18 cellular contexts compared by ENCODE assay signal in the genomic region with DNA sequence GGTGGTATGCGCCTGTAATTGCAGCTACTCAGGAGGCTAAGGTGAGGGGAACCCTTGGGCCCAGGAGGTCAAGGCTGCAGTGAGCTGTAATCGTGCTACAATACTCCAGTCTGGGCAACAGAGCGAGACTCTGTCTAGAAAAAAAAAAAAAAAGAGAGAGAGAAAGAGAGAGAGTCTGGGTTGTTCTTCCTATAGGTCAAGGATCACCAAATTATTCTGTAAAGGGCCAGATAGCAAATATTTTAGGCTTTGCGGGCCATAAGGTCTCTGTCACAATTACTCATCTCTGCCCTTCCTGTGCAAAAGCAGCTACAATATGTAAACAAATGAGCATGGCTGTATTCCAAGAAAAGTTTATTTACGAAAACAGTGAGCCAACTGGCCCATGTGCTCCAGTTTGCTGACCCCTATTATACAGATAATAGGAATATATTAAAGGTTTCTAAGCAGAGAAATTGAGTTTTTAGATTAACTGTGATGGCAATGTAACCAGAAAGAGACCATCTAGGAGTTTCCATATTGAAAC. TPM values are rescaled to one million over a fixed set of nuclear protein-coding genes. Genes with fewer than 3 reads are reported as not detected.
A peak's percentile ranks its signal among the peaks of the same experiment; 100 is the strongest.
DNase-seq lines count a peak whose midpoint lies in the region; ATAC-seq and TF ChIP-seq lines count a peak whose summit lies in the region.
"Had no signal": no experiment of that assay in that cellular context is flagged by ENCODE, and none has a peak within 500 bp of the region (broad histone marks: within the 10 kb centered on the region; RNA-seq: fewer than 3 reads in every experiment).

No MANE protein-coding gene starts in this region.

- no peaks in the 10 kb centered on the region for H3K36me3 ChIP-seq in right lobe of liver
- H3K36me3 ChIP-seq: left lung, neural progenitor cell, tibial nerve had no signal

- peak overlapping the region in 1 of 3 donors; percentile 19 for H3K27ac ChIP-seq in right lobe of liver
- H3K27ac ChIP-seq: coronary artery, left lung, neural progenitor cell, skin epidermis, tibial nerve had no signal

- intact Hi-C loops in activated T-helper 1 cell treated with anti-CD3 and anti-CD28 coated beads, Interleukin-12 subunit alpha, Interleukin-12 subunit beta, Interleukin-2, Interleukin-4 antibody, amounts not matched to agents 30 ng/mL and 10 ng/mL and 1 ng/mL, durations not matched to agents 14 hours and 24 hours and 36 hours (cut with micrococcal nuclease), result loop anchor here (5.0 kb wide), 1 partner anchor 247 kb away; no protein-coding TSS in a partner anchor
- intact Hi-C loops in right lobe of liver (cut with DNase I), result no loop called here

- H3K4me1 ChIP-seq in right lobe of liver, result peaks cover 0 to 25% (median 0%) of the 10 kb centered on the region in 4 donors

- H3K4me3 Mint-ChIP-seq in activated T-helper 1 cell treated with anti-CD3 and anti-CD28 coated beads, Interleukin-12 subunit alpha, Interleukin-12 subunit beta, Interleukin-2, Interleukin-4 antibody, amounts not matched to agents 30 ng/mL and 10 ng/mL and 1 ng/mL, durations not matched to agents 14 hours and 24 hours and 36 hours, result peak overlapping the region; percentile 7

- no peaks in the 10 kb centered on the region for H3K9me3 Mint-ChIP-seq in activated T-helper 1 cell treated with anti-CD3 and anti-CD28 coated beads, Interleukin-12 subunit alpha, Interleukin-12 subunit beta, Interleukin-2, Interleukin-4 antibody, amounts not matched to agents 30 ng/mL and 10 ng/mL and 1 ng/mL, durations not matched to agents 14 hours and 24 hours and 36 hours
- H3K9me3 Mint-ChIP-seq: activated naive CD4-positive, alpha-beta T cell treated with anti-CD3 and anti-CD28 coated beads, Interleukin-2, amount 10 ng/mL, durations not matched to agents 7 days and 5 days; neural progenitor cell; T-cell had no signal

- 12% methylated on average over 5 of the region's 5 CpGs for WGBS in right lobe of liver (ENCODE audit: insufficient coverage, low coverage, low lambda C conversion rate, missing lambda C conversion rate)

- TF ChIP-seq POLR2A in right lobe of liver (IDR thresholded peaks at IDR 0.05), result no peak

- no peaks in the 10 kb centered on the region for H3K27me3 Mint-ChIP-seq in activated T-helper 1 cell treated with anti-CD3 and anti-CD28 coated beads, Interleukin-12 subunit alpha, Interleukin-12 subunit beta, Interleukin-2, Interleukin-4 antibody, amounts not matched to agents 30 ng/mL and 10 ng/mL and 1 ng/mL, durations not matched to agents 14 hours and 24 hours and 36 hours (ENCODE audit: insufficient read depth)
- H3K27me3 Mint-ChIP-seq: activated naive CD4-positive, alpha-beta T cell treated with anti-CD3 and anti-CD28 coated beads, Interleukin-2, amount 10 ng/mL, durations not matched to agents 7 days and 5 days; T-cell had no signal

- no peaks in the 10 kb centered on the region for H3K9me3 ChIP-seq in right lobe of liver
- H3K9me3 ChIP-seq: left lung, tibial nerve had no signal

- H3K4me3 ChIP-seq in right lobe of liver, result no peak overlapping the region
- H3K4me3 ChIP-seq: coronary artery, left lung, skin epidermis, tibial nerve had no signal

- no peaks in the 10 kb centered on the region for H3K27me3 ChIP-seq in right lobe of liver
- H3K27me3 ChIP-seq: left lung, neural progenitor cell, tibial nerve had no signal

- H3K36me3 Mint-ChIP-seq in activated T-helper 1 cell treated with anti-CD3 and anti-CD28 coated beads, Interleukin-12 subunit alpha, Interleukin-12 subunit beta, Interleukin-2, Interleukin-4 antibody, amounts not matched to agents 30 ng/mL and 10 ng/mL and 1 ng/mL, durations not matched to agents 14 hours and 24 hours and 36 hours (ENCODE audit: low read depth), result peaks cover 19% of the 10 kb centered on the region

- peak; percentile 27 for ATAC-seq in HG03442 (IDR thresholded peaks at IDR 0.05; ENCODE audit: unreplicated experiment)
- ATAC-seq in right lobe of liver, result peak; percentile 39 to 57 (median 47)
- no peak for ATAC-seq in HG02763 (IDR thresholded peaks at IDR 0.05; ENCODE audit: unreplicated experiment)
- ATAC-seq: left lung, T-cell had no signal

- peak; percentile 16 for DNase-seq in NCI-H345 (lab: John Stamatoyannopoulos, UW)
- no peak for DNase-seq in NCI-H345 treated with DMSO at 0.1 percent for 48 hours (lab: John Stamatoyannopoulos, UW; ENCODE audit: unreplicated experiment)
- no peak for DNase-seq in activated T-helper 1 cell treated with anti-CD3 and anti-CD28 coated beads, Interleukin-12 subunit alpha, Interleukin-12 subunit beta, Interleukin-2, Interleukin-4 antibody, amounts not matched to agents 30 ng/mL and 10 ng/mL and 1 ng/mL, durations not matched to agents 14 hours and 24 hours and 36 hours (ENCODE audit: low spot score)
- DNase-seq in right lobe of liver, result no peak
- no peak for DNase-seq in AG08396 (ENCODE audit: low spot score)
- DNase-seq in NCI-H2029 (lab: John Stamatoyannopoulos, UW), result no peak
- DNase-seq: activated naive CD4-positive, alpha-beta T cell treated with anti-CD3 and anti-CD28 coated beads, Interleukin-2, amount 10 ng/mL, durations not matched to agents 7 days and 5 days; DMS153; left lung; NCI-H1105; T-cell had no signal

- peaks cover 55% of the 10 kb centered on the region for H3K4me1 Mint-ChIP-seq in activated T-helper 1 cell treated with anti-CD3 and anti-CD28 coated beads, Interleukin-12 subunit alpha, Interleukin-12 subunit beta, Interleukin-2, Interleukin-4 antibody, amounts not matched to agents 30 ng/mL and 10 ng/mL and 1 ng/mL, durations not matched to agents 14 hours and 24 hours and 36 hours (ENCODE audit: low read depth)

- H3K27ac Mint-ChIP-seq in activated T-helper 1 cell treated with anti-CD3 and anti-CD28 coated beads, Interleukin-12 subunit alpha, Interleukin-12 subunit beta, Interleukin-2, Interleukin-4 antibody, amounts not matched to agents 30 ng/mL and 10 ng/mL and 1 ng/mL, durations not matched to agents 14 hours and 24 hours and 36 hours, result no peak overlapping the region
- H3K27ac Mint-ChIP-seq: activated naive CD4-positive, alpha-beta T cell treated with anti-CD3 and anti-CD28 coated beads, Interleukin-2, amount 10 ng/mL, durations not matched to agents 7 days and 5 days; neural progenitor cell; T-cell had no signal

- TF ChIP-seq CTCF in right lobe of liver (IDR thresholded peaks at IDR 0.05), result no peak

RNA-seq across cellular contexts. Expression of gene SASS6, which starts 2.1 kb away (rescaled TPM):
- 16.4 and 16.7 TPM in 2 replicates for total RNA-seq in activated T-helper 1 cell treated with anti-CD3 and anti-CD28 coated beads, Interleukin-12 subunit alpha, Interleukin-12 subunit beta, Interleukin-2, Interleukin-4 antibody, amounts not matched to agents 30 ng/mL and 10 ng/mL and 1 ng/mL, durations not matched to agents 14 hours and 24 hours and 36 hours
- 1 to 10 TPM in 4 of 6 experiments, under 1 TPM in 2; 0.84 to 2.4 (median 1.2) TPM for total RNA-seq in right lobe of liver

RNA-seq across cellular contexts. Expression of gene TRMT13, which starts 2.3 kb away (rescaled TPM):
- 21.8 and 25.0 TPM in 2 replicates for total RNA-seq in activated T-helper 1 cell treated with anti-CD3 and anti-CD28 coated beads, Interleukin-12 subunit alpha, Interleukin-12 subunit beta, Interleukin-2, Interleukin-4 antibody, amounts not matched to agents 30 ng/mL and 10 ng/mL and 1 ng/mL, durations not matched to agents 14 hours and 24 hours and 36 hours
- total RNA-seq in right lobe of liver, result 10 to 100 TPM in 1 of 6 experiments, 1 to 10 TPM in 5; 4.9 to 12.1 (median 6.9) TPM

RNA-seq across cellular contexts. Expression of gene LRRC39, which starts 47.4 kb away (rescaled TPM):
- 0.36 and 1.0 TPM in 2 replicates for total RNA-seq in activated T-helper 1 cell treated with anti-CD3 and anti-CD28 coated beads, Interleukin-12 subunit alpha, Interleukin-12 subunit beta, Interleukin-2, Interleukin-4 antibody, amounts not matched to agents 30 ng/mL and 10 ng/mL and 1 ng/mL, durations not matched to agents 14 hours and 24 hours and 36 hours
- under 1 TPM in 4 of 6 experiments, not detected in 2; 0.10 to 0.39 (median 0.26) TPM for total RNA-seq in right lobe of liver
- total RNA-seq: A172 had no signal
